Comparison of ENCODE assay signal across 12 cellular contexts in genomic region chr11:128904303-128904871, GRCh38. TPM values are rescaled to one million over a fixed set of nuclear protein-coding genes. Genes with fewer than 3 reads are reported as not detected.
DNase-seq lines count a peak whose midpoint lies in the region; ATAC-seq and TF ChIP-seq lines count a peak whose summit lies in the region.
"Had no signal": no experiment of that assay in that cellular context is flagged by ENCODE, and none has a peak within 500 bp of the region (broad histone marks: within the 10 kb centered on the region; RNA-seq: fewer than 3 reads in every experiment).

No MANE protein-coding gene starts in this region.

- in situ Hi-C loops in KBM-7 (cut with MboI; ENCODE audit: low pct_unique_long_range_greater_than_20kb, low sequenced_read_pairs): no loop called here

- H3K9me3 Mint-ChIP-seq in endothelial cell (ENCODE audit: unreplicated experiment): no peaks in the 10 kb centered on the region

- intact Hi-C loops in left colon (cut with DNase I, micrococcal nuclease): no loop called here

- TF ChIP-seq CTCF in endothelial cell (IDR thresholded peaks at IDR 0.05; ENCODE audit: unreplicated experiment): no peak

- peaks cover 34% of the 10 kb centered on the region for H3K4me1 Mint-ChIP-seq in endothelial cell (ENCODE audit: unreplicated experiment)

- H3K36me3 Mint-ChIP-seq in endothelial cell (ENCODE audit: low read depth, unreplicated experiment): no peaks in the 10 kb centered on the region

- DNase-seq in ELR (ENCODE audit: low read depth) (peak; percentile 7), NCI-H226 (peak; percentile 60), endothelial cell (ENCODE audit: low spot score) (no peak), renal cortical epithelial cell (ENCODE audit: low read depth) (peak; percentile 54), KBM-7 (no peak), left colon (no peak), NCI-H69 (lab: John Stamatoyannopoulos, UW) (no peak)
- DNase-seq: activated effector memory CD4-positive, alpha-beta T cell treated with anti-CD3 and anti-CD28 coated beads, Interleukin-2, amount 50 U/mL, for 16 hours; NCI-H2081 treated with DMSO at 0.1 percent for 48 hours had no signal

- peaks cover 34% of the 10 kb centered on the region for H3K27me3 Mint-ChIP-seq in endothelial cell (ENCODE audit: unreplicated experiment)

- H3K27ac Mint-ChIP-seq in endothelial cell (ENCODE audit: unreplicated experiment): no peak overlapping the region

- ATAC-seq in HG03095 (IDR thresholded peaks at IDR 0.05; ENCODE audit: unreplicated experiment): no peak
- ATAC-seq in left colon: no peak

- peak overlapping the region; percentile 2 for H3K4me3 Mint-ChIP-seq in endothelial cell (ENCODE audit: unreplicated experiment)

RNA-seq across cellular contexts. Expression of gene KCNJ5, which starts 13.2 kb away (rescaled TPM):
- total RNA-seq in endothelial cell (ENCODE audit: unreplicated experiment) (0.05 TPM), renal cortical epithelial cell (0.65 TPM in 1 of 2 replicates, not detected in the other), left colon (under 1 TPM; 0.12 to 0.89 TPM)

RNA-seq across cellular contexts. Expression of gene KCNJ1, which starts 37.3 kb away (rescaled TPM):
- total RNA-seq in endothelial cell (ENCODE audit: unreplicated experiment) (not detected), renal cortical epithelial cell (33.8 TPM in 1 of 2 replicates, not detected in the other), left colon (not detected)
- total RNA-seq: esophagus mucosa had no signal

RNA-seq across cellular contexts. Expression of gene TP53AIP1, which starts 38.3 kb away (rescaled TPM):
- total RNA-seq in endothelial cell (ENCODE audit: unreplicated experiment) (0.13 TPM), renal cortical epithelial cell (0.10 TPM in 1 of 2 replicates, not detected in the other), left colon (under 1 TPM; 0.20 to 0.37 TPM)
- total RNA-seq: mononuclear cell had no signal

Comparison
In these comparisons a context has a peak if more than half of its experiments do, and no peak if none do; other contexts are left out.
1. DNase-seq: peak in ELR (single experiment), NCI-H226 (single experiment) and renal cortical epithelial cell (single experiment); none in endothelial cell (single experiment), KBM-7 (single experiment), left colon (0 of 2) and NCI-H69 (single experiment).